In the genomic region with DNA sequence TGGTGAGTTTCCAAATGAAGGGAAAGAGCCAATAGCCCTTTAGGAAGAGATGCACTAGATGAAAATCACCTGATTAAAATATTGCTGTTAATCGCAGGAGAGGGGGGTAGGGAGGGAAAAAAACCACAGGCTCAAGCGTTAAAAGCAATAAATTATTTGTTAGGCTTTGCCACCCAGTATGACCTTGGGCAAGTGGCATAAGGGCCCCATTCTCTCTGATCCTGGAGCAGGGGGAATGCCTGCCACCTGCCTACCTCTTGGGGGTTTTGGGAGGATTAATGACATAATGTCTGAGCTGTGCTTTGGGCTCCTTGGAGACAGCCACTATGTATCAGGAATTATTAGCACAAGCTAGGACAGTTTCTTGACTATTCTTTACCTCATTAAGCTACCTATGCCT, we compare ENCODE assay signal across 21 cellular contexts.
A peak's percentile ranks its signal among the peaks of the same experiment; 100 is the strongest.
DNase-seq lines count a peak whose midpoint lies in the region; ATAC-seq, FAIRE-seq and TF ChIP-seq lines count a peak whose summit lies in the region.
"Had no signal": no experiment of that assay in that cellular context is flagged by ENCODE, and none has a peak within 500 bp of the region (broad histone marks: within the 10 kb centered on the region; RNA-seq: fewer than 3 reads in every experiment).

No MANE protein-coding gene starts in this region.

- H3K27me3 ChIP-seq in cardiac muscle cell (no peaks in the 10 kb centered on the region), right atrium auricular region (no peaks in the 10 kb centered on the region), WERI-Rb-1 (ENCODE audit: insufficient read depth, low read depth, severe bottlenecking) (no peaks in the 10 kb centered on the region), gastroesophageal sphincter (no peaks in the 10 kb centered on the region), esophagus squamous epithelium (no peaks in the 10 kb centered on the region)

- TF ChIP-seq POLR2A in gastroesophageal sphincter (IDR thresholded peaks at IDR 0.05) (no peak), esophagus squamous epithelium (IDR thresholded peaks at IDR 0.05) (no peak)

- WGBS in gastroesophageal sphincter (ENCODE audit: low coverage in 1 of 2), 2 donors: 73 to 100% methylated on average over 1 to 2 of the region's 2 CpGs
- 50 to 66% methylated on average over 2 of the region's 2 CpGs for WGBS in esophagus squamous epithelium, 2 donors

- H3K4me3 ChIP-seq in cardiac muscle cell: no peak overlapping the region
- no peak overlapping the region for H3K4me3 ChIP-seq in right atrium auricular region
- no peak overlapping the region for H3K4me3 ChIP-seq in WERI-Rb-1 (ENCODE audit: low read depth, low read length)
- H3K4me3 ChIP-seq in gastroesophageal sphincter: no peak overlapping the region
- no peak overlapping the region for H3K4me3 ChIP-seq in esophagus squamous epithelium

- no peak for TF ChIP-seq CTCF in cardiac muscle cell (IDR thresholded peaks at IDR 0.05; ENCODE audit: low read depth, low read length)
- no peak for TF ChIP-seq CTCF in right atrium auricular region (IDR thresholded peaks at IDR 0.05)
- no peak for TF ChIP-seq CTCF in WERI-Rb-1 (IDR thresholded peaks at IDR 0.05; ENCODE audit: low read depth, low read length)
- no peak for TF ChIP-seq CTCF in gastroesophageal sphincter (IDR thresholded peaks at IDR 0.05)
- no peak for TF ChIP-seq CTCF in esophagus squamous epithelium (IDR thresholded peaks at IDR 0.05)

- H3K4me1 ChIP-seq in cardiac muscle cell (ENCODE audit: low read depth) (peaks cover 44% of the 10 kb centered on the region), right atrium auricular region (no peaks in the 10 kb centered on the region), gastroesophageal sphincter (peaks cover 0 to 11% (median 2%) of the 10 kb centered on the region in 3 donors), esophagus squamous epithelium (peaks cover 4 to 49% (median 6%) of the 10 kb centered on the region in 3 donors)

- intact Hi-C loops in esophagus squamous epithelium (cut with DNase I): no loop called here

- H3K36me3 ChIP-seq in cardiac muscle cell (no peaks in the 10 kb centered on the region), right atrium auricular region (no peaks in the 10 kb centered on the region), WERI-Rb-1 (no peaks in the 10 kb centered on the region), gastroesophageal sphincter (no peaks in the 10 kb centered on the region), esophagus squamous epithelium (no peaks in the 10 kb centered on the region)

- ATAC-seq in gastroesophageal sphincter: no peak
- ATAC-seq: HCT116, T-cell had no signal

- FAIRE-seq in urothelium cell line (lab: Jason Lieb, UNC): peak; percentile 5

- peak overlapping the region; percentile 5 for H3K27ac ChIP-seq in cardiac muscle cell
- H3K27ac ChIP-seq in right atrium auricular region: no peak overlapping the region
- peak overlapping the region; percentile 76 for H3K27ac ChIP-seq in WERI-Rb-1
- H3K27ac ChIP-seq in gastroesophageal sphincter: no peak overlapping the region
- no peak overlapping the region for H3K27ac ChIP-seq in esophagus squamous epithelium
- H3K27ac ChIP-seq: RWPE1 had no signal

- H3K9me3 ChIP-seq in cardiac muscle cell (ENCODE audit: low read depth) (no peaks in the 10 kb centered on the region), right atrium auricular region (no peaks in the 10 kb centered on the region), WERI-Rb-1 (ENCODE audit: severe bottlenecking) (no peaks in the 10 kb centered on the region), gastroesophageal sphincter (no peaks in the 10 kb centered on the region), esophagus squamous epithelium (no peaks in the 10 kb centered on the region)

- no peak for DNase-seq in cardiac muscle cell (ENCODE audit: low read depth in 1 of 2, low spot score in 1 of 2)
- DNase-seq in right atrium auricular region (ENCODE audit: low spot score): no peak
- peak; percentile 21 to 39 for DNase-seq in NCI-H526 (lab: John Stamatoyannopoulos, UW)
- peak; percentile 81 for DNase-seq in WERI-Rb-1
- no peak for DNase-seq in urothelium cell line (ENCODE audit: low spot score)
- no peak for DNase-seq in esophagus squamous epithelium (lab: John Stamatoyannopoulos, UW)
- no peak for DNase-seq in dermis blood vessel endothelial cell
- DNase-seq: CD4-positive, CD25-positive, alpha-beta regulatory T cell; DMS53; IMR-90; KG1; MM.1S; NCI-H1694 treated with DMSO at 0.1 percent for 48 hours; NCI-H2081; NCI-H446 treated with DMSO at 0.1 percent for 48 hours; NCI-H774; SHP77; T-cell had no signal

- TF ChIP-seq EP300 in gastroesophageal sphincter (IDR thresholded peaks at IDR 0.05): no peak

Comparison
In these comparisons a context has a peak if more than half of its experiments do, and no peak if none do; other contexts are left out.
1. H3K27ac ChIP-seq: peak in cardiac muscle cell (single experiment) and WERI-Rb-1 (single experiment); none in right atrium auricular region (0 of 2), gastroesophageal sphincter (0 of 4) and esophagus squamous epithelium (0 of 4).
2. DNase-seq: peak in NCI-H526 (2 of 2) and WERI-Rb-1 (single experiment); none in cardiac muscle cell (0 of 2), right atrium auricular region (single experiment), urothelium cell line (single experiment), esophagus squamous epithelium (single experiment) and dermis blood vessel endothelial cell (single experiment).